2 cellular contexts compared by ENCODE assay signal in the genomic region with DNA sequence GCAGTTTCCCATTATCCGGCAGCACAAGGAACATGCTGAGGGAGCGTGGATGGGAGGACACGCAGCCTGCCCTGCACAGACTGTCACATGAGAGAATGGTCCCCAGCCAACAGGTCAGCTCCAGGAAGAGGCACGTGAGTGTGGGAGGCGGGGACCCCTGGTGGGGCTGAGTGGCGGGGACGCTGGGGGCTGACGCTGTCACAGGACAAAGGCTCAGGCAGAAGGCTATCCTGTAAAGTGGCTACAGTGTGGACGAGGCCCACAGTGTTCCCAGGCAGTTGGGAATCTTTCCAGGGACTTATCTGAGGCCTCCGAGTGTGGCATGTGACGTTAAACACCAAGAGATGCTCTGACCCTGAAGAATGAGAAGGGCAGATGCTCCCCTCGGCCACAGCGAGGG.
TF ChIP-seq lines count a peak whose summit lies in the region.

No MANE protein-coding gene starts in this region.

TF ChIP-seq in SK-N-SH, 30 proteins besides CTCF, POLR2A, EP300 and RAD21 (continued from another document):
- TF ChIP-seq NRF1 (IDR thresholded peaks at IDR 0.05; ENCODE audit: low read depth, low read length): no peak
- no peak for TF ChIP-seq RFX5 (IDR thresholded peaks at IDR 0.05; ENCODE audit: low read length)
- TF ChIP-seq, protein P1, sequence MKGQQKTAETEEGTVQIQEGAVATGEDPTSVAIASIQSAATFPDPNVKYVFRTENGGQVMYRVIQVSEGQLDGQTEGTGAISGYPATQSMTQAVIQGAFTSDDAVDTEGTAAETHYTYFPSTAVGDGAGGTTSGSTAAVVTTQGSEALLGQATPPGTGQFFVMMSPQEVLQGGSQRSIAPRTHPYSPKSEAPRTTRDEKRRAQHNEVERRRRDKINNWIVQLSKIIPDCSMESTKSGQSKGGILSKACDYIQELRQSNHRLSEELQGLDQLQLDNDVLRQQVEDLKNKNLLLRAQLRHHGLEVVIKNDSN (IDR thresholded peaks at IDR 0.05; ENCODE audit: borderline replicate concordance, low read depth): no peak
- TF ChIP-seq TAF1 (IDR thresholded peaks at IDR 0.05; ENCODE audit: borderline replicate concordance, low read depth, low read length): no peak
- TF ChIP-seq MEF2A (IDR thresholded peaks at IDR 0.05; ENCODE audit: borderline replicate concordance, low read depth): no peak
- no peak for TF ChIP-seq GABPA (IDR thresholded peaks at IDR 0.05; ENCODE audit: low read depth)
- no peak for TF ChIP-seq TEAD4 (IDR thresholded peaks at IDR 0.05; ENCODE audit: borderline replicate concordance, insufficient read depth)
- TF ChIP-seq, protein P2, sequence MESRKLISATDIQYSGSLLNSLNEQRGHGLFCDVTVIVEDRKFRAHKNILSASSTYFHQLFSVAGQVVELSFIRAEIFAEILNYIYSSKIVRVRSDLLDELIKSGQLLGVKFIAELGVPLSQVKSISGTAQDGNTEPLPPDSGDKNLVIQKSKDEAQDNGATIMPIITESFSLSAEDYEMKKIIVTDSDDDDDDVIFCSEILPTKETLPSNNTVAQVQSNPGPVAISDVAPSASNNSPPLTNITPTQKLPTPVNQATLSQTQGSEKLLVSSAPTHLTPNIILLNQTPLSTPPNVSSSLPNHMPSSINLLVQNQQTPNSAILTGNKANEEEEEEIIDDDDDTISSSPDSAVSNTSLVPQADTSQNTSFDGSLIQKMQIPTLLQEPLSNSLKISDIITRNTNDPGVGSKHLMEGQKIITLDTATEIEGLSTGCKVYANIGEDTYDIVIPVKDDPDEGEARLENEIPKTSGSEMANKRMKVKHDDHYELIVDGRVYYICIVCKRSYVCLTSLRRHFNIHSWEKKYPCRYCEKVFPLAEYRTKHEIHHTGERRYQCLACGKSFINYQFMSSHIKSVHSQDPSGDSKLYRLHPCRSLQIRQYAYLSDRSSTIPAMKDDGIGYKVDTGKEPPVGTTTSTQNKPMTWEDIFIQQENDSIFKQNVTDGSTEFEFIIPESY (IDR thresholded peaks at IDR 0.05; ENCODE audit: borderline replicate concordance, low read depth): no peak
- no peak for TF ChIP-seq RCOR1 (IDR thresholded peaks at IDR 0.05; ENCODE audit: low read length)
- no peak for TF ChIP-seq FOXM1 (IDR thresholded peaks at IDR 0.05; ENCODE audit: low read depth)
- TF ChIP-seq POLR2AphosphoS5 (IDR thresholded peaks at IDR 0.05; ENCODE audit: low read depth, low read length): no peak
- TF ChIP-seq NFIC (IDR thresholded peaks at IDR 0.05; ENCODE audit: borderline replicate concordance): no peak
- TF ChIP-seq, protein P3, sequence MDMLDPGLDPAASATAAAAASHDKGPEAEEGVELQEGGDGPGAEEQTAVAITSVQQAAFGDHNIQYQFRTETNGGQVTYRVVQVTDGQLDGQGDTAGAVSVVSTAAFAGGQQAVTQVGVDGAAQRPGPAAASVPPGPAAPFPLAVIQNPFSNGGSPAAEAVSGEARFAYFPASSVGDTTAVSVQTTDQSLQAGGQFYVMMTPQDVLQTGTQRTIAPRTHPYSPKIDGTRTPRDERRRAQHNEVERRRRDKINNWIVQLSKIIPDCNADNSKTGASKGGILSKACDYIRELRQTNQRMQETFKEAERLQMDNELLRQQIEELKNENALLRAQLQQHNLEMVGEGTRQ (IDR thresholded peaks at IDR 0.05; ENCODE audit: borderline replicate concordance, low read depth, low read length): no peak
- TF ChIP-seq CHD2 (IDR thresholded peaks at IDR 0.05; ENCODE audit: low read length, partially characterized antibody): no peak
- TF ChIP-seq EZH2phosphoT487 (IDR thresholded peaks at IDR 0.05; ENCODE audit: borderline replicate concordance, low read depth): no peak
- TF ChIP-seq RXRA (IDR thresholded peaks at IDR 0.05; ENCODE audit: borderline replicate concordance, low read depth): no peak
- TF ChIP-seq, protein P4, sequence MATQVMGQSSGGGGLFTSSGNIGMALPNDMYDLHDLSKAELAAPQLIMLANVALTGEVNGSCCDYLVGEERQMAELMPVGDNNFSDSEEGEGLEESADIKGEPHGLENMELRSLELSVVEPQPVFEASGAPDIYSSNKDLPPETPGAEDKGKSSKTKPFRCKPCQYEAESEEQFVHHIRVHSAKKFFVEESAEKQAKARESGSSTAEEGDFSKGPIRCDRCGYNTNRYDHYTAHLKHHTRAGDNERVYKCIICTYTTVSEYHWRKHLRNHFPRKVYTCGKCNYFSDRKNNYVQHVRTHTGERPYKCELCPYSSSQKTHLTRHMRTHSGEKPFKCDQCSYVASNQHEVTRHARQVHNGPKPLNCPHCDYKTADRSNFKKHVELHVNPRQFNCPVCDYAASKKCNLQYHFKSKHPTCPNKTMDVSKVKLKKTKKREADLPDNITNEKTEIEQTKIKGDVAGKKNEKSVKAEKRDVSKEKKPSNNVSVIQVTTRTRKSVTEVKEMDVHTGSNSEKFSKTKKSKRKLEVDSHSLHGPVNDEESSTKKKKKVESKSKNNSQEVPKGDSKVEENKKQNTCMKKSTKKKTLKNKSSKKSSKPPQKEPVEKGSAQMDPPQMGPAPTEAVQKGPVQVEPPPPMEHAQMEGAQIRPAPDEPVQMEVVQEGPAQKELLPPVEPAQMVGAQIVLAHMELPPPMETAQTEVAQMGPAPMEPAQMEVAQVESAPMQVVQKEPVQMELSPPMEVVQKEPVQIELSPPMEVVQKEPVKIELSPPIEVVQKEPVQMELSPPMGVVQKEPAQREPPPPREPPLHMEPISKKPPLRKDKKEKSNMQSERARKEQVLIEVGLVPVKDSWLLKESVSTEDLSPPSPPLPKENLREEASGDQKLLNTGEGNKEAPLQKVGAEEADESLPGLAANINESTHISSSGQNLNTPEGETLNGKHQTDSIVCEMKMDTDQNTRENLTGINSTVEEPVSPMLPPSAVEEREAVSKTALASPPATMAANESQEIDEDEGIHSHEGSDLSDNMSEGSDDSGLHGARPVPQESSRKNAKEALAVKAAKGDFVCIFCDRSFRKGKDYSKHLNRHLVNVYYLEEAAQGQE (IDR thresholded peaks at IDR 0.05; ENCODE audit: low read depth, low read length): no peak
- TF ChIP-seq, protein P5, sequence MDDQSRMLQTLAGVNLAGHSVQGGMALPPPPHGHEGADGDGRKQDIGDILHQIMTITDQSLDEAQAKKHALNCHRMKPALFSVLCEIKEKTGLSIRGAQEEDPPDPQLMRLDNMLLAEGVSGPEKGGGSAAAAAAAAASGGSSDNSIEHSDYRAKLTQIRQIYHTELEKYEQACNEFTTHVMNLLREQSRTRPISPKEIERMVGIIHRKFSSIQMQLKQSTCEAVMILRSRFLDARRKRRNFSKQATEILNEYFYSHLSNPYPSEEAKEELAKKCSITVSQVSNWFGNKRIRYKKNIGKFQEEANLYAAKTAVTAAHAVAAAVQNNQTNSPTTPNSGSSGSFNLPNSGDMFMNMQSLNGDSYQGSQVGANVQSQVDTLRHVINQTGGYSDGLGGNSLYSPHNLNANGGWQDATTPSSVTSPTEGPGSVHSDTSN (IDR thresholded peaks at IDR 0.05): no peak

TF ChIP-seq in SK-N-SH treated with all-trans-retinoic acid at 6 μM for 48 hours, 23 proteins besides CTCF, POLR2A, EP300 and RAD21 (continued from another document):
- no peak for TF ChIP-seq BACH2 (CRISPR knock-in tag; IDR thresholded peaks at IDR 0.05; ENCODE audit: borderline replicate concordance)
- TF ChIP-seq TCF4 (CRISPR knock-in tag; IDR thresholded peaks at IDR 0.05; ENCODE audit: borderline replicate concordance): no peak
TF ChIP-seq in SK-N-SH treated with all-trans-retinoic acid at 6 μM for 48 hours: peak in this region for 0.
